Comparison of ENCODE assay signal across 1 cellular context in genomic region chr6:43096451-43097097, GRCh38.
TF ChIP-seq lines count a peak whose summit lies in the region.

No MANE protein-coding gene starts in this region.

TF ChIP-seq in K562, 482 proteins besides CTCF, POLR2A, EP300 and RAD21 (continues in another document):
- TF ChIP-seq ZNF41 (CRISPR knock-in tag; conservative IDR thresholded peaks at IDR 0.05), result no peak
- TF ChIP-seq RNF2 (IDR thresholded peaks at IDR 0.05), result no peak
- TF ChIP-seq TAF9B (IDR thresholded peaks at IDR 0.05; ENCODE audit: partially characterized antibody), result no peak
- TF ChIP-seq E2F3 (CRISPR knock-in tag; IDR thresholded peaks at IDR 0.05), result no peak
- TF ChIP-seq ZKSCAN3 (CRISPR knock-in tag; IDR thresholded peaks at IDR 0.05), result peak; percentile 95
- TF ChIP-seq TCF3 (CRISPR knock-in tag; IDR thresholded peaks at IDR 0.05), result no peak
- 0 out of 4 replicates have a peak, but pooled peaks of 1 of the 2 experiments have one; percentile 25 for TF ChIP-seq MAZ (CRISPR knock-in tag; conservative IDR thresholded peaks at IDR 0.05 in 1 of 2, IDR thresholded peaks at IDR 0.05 in 1 of 2)
- no peak for TF ChIP-seq ATF4 (CRISPR knock-in tag; IDR thresholded peaks at IDR 0.05)
- no peak for TF ChIP-seq PBX2 (CRISPR knock-in tag; IDR thresholded peaks at IDR 0.05; ENCODE audit: low read depth)
- peak; percentile 48; the same call in 1 of the 2 replicates for TF ChIP-seq PBX2 (tag; conservative IDR thresholded peaks at IDR 0.05; ENCODE audit: low read depth)
- TF ChIP-seq, protein P1, sequence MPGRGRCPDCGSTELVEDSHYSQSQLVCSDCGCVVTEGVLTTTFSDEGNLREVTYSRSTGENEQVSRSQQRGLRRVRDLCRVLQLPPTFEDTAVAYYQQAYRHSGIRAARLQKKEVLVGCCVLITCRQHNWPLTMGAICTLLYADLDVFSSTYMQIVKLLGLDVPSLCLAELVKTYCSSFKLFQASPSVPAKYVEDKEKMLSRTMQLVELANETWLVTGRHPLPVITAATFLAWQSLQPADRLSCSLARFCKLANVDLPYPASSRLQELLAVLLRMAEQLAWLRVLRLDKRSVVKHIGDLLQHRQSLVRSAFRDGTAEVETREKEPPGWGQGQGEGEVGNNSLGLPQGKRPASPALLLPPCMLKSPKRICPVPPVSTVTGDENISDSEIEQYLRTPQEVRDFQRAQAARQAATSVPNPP (IDR thresholded peaks at IDR 0.05; ENCODE audit: borderline replicate concordance, insufficient read depth, insufficient read length), result no peak
- TF ChIP-seq PHF20 (IDR thresholded peaks at IDR 0.05; ENCODE audit: partially characterized antibody), result peak; percentile 22
- no peak for TF ChIP-seq ZMIZ1 (IDR thresholded peaks at IDR 0.05; ENCODE audit: low read depth in 2 of 2, low read length in 2 of 2)
- TF ChIP-seq, protein P2, sequence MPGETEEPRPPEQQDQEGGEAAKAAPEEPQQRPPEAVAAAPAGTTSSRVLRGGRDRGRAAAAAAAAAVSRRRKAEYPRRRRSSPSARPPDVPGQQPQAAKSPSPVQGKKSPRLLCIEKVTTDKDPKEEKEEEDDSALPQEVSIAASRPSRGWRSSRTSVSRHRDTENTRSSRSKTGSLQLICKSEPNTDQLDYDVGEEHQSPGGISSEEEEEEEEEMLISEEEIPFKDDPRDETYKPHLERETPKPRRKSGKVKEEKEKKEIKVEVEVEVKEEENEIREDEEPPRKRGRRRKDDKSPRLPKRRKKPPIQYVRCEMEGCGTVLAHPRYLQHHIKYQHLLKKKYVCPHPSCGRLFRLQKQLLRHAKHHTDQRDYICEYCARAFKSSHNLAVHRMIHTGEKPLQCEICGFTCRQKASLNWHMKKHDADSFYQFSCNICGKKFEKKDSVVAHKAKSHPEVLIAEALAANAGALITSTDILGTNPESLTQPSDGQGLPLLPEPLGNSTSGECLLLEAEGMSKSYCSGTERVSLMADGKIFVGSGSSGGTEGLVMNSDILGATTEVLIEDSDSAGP (CRISPR knock-in tag; IDR thresholded peaks at IDR 0.05), result peak; percentile 71
- no peak for TF ChIP-seq IFI16 (CRISPR knock-in tag; IDR thresholded peaks at IDR 0.05)
- no peak for TF ChIP-seq ZNF263 (CRISPR knock-in tag; IDR thresholded peaks at IDR 0.05; ENCODE audit: borderline replicate concordance)
- peak; percentile 83 for TF ChIP-seq ZNF316 (IDR thresholded peaks at IDR 0.05)
- TF ChIP-seq ZBTB7A (IDR thresholded peaks at IDR 0.05; ENCODE audit: borderline replicate concordance, control insufficient read depth, low read depth, low read length), result peak; percentile 40; the same call in 1 of the 2 replicates
- peak; percentile 87 for TF ChIP-seq C11orf30 (IDR thresholded peaks at IDR 0.05; ENCODE audit: low read depth)
- TF ChIP-seq ZNF592 (IDR thresholded peaks at IDR 0.05), result peak; percentile 17; the same call in 1 of the 2 replicates
- TF ChIP-seq PRMT5 (CRISPR knock-in tag; IDR thresholded peaks at IDR 0.05), result no peak
- TF ChIP-seq RUNX1 (IDR thresholded peaks at IDR 0.05; ENCODE audit: low read depth), result no peak
- no peak for TF ChIP-seq FOXJ2 (tag; IDR thresholded peaks at IDR 0.05)
- no peak for TF ChIP-seq ZNF24 (IDR thresholded peaks at IDR 0.05)
- TF ChIP-seq, protein P3, sequence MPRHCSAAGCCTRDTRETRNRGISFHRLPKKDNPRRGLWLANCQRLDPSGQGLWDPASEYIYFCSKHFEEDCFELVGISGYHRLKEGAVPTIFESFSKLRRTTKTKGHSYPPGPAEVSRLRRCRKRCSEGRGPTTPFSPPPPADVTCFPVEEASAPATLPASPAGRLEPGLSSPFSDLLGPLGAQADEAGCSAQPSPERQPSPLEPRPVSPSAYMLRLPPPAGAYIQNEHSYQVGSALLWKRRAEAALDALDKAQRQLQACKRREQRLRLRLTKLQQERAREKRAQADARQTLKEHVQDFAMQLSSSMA (CRISPR knock-in tag; IDR thresholded peaks at IDR 0.05), result no peak
- no peak for TF ChIP-seq SRF (CRISPR knock-in tag; IDR thresholded peaks at IDR 0.05)
- TF ChIP-seq MAFG (tag; conservative IDR thresholded peaks at IDR 0.05), result peak; percentile 74
- TF ChIP-seq CCAR2 (IDR thresholded peaks at IDR 0.05; ENCODE audit: low read depth, low read length), result no peak
- 0 out of 2 replicates have a peak, but pooled peaks have one; percentile 12 for TF ChIP-seq ATF7 (IDR thresholded peaks at IDR 0.05)
- no peak for TF ChIP-seq HDGF (IDR thresholded peaks at IDR 0.05)
- TF ChIP-seq KDM1A (IDR thresholded peaks at IDR 0.05), result no peak
- TF ChIP-seq GABPB2 (CRISPR knock-in tag; conservative IDR thresholded peaks at IDR 0.05), result no peak
- TF ChIP-seq CXXC5 (CRISPR knock-in tag; IDR thresholded peaks at IDR 0.05), result no peak
- peak; percentile 51; the same call in 1 of the 2 replicates for TF ChIP-seq MEF2A (IDR thresholded peaks at IDR 0.05; ENCODE audit: control insufficient read depth, low read depth, low read length)
- peak; percentile 27; the same call in 1 of the 2 replicates for TF ChIP-seq MAFF (IDR thresholded peaks at IDR 0.05; ENCODE audit: low read length)
- TF ChIP-seq FOS (IDR thresholded peaks at IDR 0.05; ENCODE audit: extremely low read depth, insufficient read length), result no peak
- peak; percentile 89 for TF ChIP-seq NFE2 (IDR thresholded peaks at IDR 0.05; ENCODE audit: low read depth)
- no peak for TF ChIP-seq TFE3 (CRISPR knock-in tag; IDR thresholded peaks at IDR 0.05)
- TF ChIP-seq MEIS2 (IDR thresholded peaks at IDR 0.05; ENCODE audit: partially characterized antibody), result peak; percentile 48
- TF ChIP-seq, protein P4, sequence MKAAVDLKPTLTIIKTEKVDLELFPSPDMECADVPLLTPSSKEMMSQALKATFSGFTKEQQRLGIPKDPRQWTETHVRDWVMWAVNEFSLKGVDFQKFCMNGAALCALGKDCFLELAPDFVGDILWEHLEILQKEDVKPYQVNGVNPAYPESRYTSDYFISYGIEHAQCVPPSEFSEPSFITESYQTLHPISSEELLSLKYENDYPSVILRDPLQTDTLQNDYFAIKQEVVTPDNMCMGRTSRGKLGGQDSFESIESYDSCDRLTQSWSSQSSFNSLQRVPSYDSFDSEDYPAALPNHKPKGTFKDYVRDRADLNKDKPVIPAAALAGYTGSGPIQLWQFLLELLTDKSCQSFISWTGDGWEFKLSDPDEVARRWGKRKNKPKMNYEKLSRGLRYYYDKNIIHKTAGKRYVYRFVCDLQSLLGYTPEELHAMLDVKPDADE (conservative IDR thresholded peaks at IDR 0.05; ENCODE audit: control insufficient read depth, low read depth, low read length), result no peak
- peak in 1 of 2 experiments; percentile 16; a peak in 1 of 4 replicates for TF ChIP-seq NRF1 (conservative IDR thresholded peaks at IDR 0.05 in 1 of 2, IDR thresholded peaks at IDR 0.05 in 1 of 2)
- TF ChIP-seq ZFX (CRISPR knock-in tag; IDR thresholded peaks at IDR 0.05), result 0 out of 2 replicates have a peak, but pooled peaks have one; percentile 31
- TF ChIP-seq ATF1 (CRISPR knock-in tag; IDR thresholded peaks at IDR 0.05), result no peak
- no peak for TF ChIP-seq ATF1 (tag; IDR thresholded peaks at IDR 0.05)
- no peak for TF ChIP-seq ZNF668 (CRISPR knock-in tag; IDR thresholded peaks at IDR 0.05)
- TF ChIP-seq MAFK (IDR thresholded peaks at IDR 0.05; ENCODE audit: low read length), result peak; percentile 52
- TF ChIP-seq ZNF121 (CRISPR knock-in tag; conservative IDR thresholded peaks at IDR 0.05), result no peak
- TF ChIP-seq HNRNPL (IDR thresholded peaks at IDR 0.05; ENCODE audit: low read depth, low read length), result no peak
- no peak for TF ChIP-seq SREBF2 (CRISPR knock-in tag; IDR thresholded peaks at IDR 0.05)
- TF ChIP-seq KLF13 (tag; IDR thresholded peaks at IDR 0.05; ENCODE audit: borderline replicate concordance, low read depth), result no peak
